1 cellular context compared by ENCODE assay signal in the genomic region with DNA sequence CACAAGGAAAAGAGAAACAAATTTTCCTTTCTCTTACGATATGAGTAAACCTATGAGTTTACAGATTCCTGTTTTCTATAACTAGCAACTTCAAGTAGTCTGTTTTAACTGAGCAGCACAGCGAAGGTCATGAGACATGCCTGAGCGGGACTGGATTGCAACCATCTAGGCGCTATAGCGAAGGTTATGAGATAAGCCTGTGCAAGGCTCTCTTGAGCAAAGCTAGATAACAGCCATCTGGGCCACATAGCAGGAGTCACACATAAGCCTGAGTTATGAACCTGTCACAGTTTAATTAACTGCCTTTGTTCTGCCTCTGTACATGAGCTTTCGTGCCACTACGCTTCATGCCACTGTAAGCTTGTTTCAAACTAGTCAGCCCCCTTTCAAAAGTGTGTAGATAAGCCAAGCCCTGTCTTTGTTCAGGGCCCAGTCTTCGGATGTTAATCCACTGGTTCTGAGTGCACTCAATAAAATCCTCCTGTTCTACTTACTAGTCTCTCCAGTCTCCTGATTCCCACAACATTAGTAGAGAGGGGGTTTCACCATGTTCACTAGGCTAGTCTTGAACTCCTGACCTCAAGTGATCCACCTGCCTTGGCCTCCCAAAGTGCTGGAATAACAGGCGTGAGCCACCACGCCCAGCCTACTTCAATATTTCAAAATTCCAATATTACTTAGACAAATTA.
TF ChIP-seq lines count a peak whose summit lies in the region.

No MANE protein-coding gene starts in this region.

TF ChIP-seq in HEK293, 187 proteins besides CTCF, POLR2A, EP300 and RAD21 (continued from another document):
- peak; percentile 92; the same call in 1 of the 2 replicates for TF ChIP-seq TRIM28 (IDR thresholded peaks at IDR 0.05; ENCODE audit: borderline replicate concordance, low read length)
- no peak for TF ChIP-seq ZNF48 (tag by site-specific recombination; IDR thresholded peaks at IDR 0.05)
- 0 out of 2 replicates have a peak, but pooled peaks have one; percentile 46 for TF ChIP-seq ZNF169 (tag by site-specific recombination; IDR thresholded peaks at IDR 0.05)
- TF ChIP-seq ZNF350 (tag by site-specific recombination; IDR thresholded peaks at IDR 0.05) = peak; percentile 62; the same call in 1 of the 2 replicates
- TF ChIP-seq, protein P1, sequence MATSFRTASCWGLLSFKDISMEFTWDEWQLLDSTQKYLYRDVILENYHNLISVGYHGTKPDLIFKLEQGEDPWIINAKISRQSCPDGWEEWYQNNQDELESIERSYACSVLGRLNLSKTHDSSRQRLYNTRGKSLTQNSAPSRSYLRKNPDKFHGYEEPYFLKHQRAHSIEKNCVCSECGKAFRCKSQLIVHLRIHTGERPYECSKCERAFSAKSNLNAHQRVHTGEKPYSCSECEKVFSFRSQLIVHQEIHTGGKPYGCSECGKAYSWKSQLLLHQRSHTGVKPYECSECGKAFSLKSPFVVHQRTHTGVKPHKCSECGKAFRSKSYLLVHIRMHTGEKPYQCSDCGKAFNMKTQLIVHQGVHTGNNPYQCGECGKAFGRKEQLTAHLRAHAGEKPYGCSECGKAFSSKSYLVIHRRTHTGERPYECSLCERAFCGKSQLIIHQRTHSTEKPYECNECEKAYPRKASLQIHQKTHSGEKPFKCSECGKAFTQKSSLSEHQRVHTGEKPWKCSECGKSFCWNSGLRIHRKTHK (tag by site-specific recombination; IDR thresholded peaks at IDR 0.05) = 0 out of 2 replicates have a peak, but pooled peaks have one; percentile 21
- TF ChIP-seq YY2 (tag by site-specific recombination; IDR thresholded peaks at IDR 0.05) = no peak
- 0 out of 2 replicates have a peak, but pooled peaks have one; percentile 32 for TF ChIP-seq ZNF610 (tag by site-specific recombination; IDR thresholded peaks at IDR 0.05; ENCODE audit: borderline replicate concordance)
- TF ChIP-seq, protein P2, sequence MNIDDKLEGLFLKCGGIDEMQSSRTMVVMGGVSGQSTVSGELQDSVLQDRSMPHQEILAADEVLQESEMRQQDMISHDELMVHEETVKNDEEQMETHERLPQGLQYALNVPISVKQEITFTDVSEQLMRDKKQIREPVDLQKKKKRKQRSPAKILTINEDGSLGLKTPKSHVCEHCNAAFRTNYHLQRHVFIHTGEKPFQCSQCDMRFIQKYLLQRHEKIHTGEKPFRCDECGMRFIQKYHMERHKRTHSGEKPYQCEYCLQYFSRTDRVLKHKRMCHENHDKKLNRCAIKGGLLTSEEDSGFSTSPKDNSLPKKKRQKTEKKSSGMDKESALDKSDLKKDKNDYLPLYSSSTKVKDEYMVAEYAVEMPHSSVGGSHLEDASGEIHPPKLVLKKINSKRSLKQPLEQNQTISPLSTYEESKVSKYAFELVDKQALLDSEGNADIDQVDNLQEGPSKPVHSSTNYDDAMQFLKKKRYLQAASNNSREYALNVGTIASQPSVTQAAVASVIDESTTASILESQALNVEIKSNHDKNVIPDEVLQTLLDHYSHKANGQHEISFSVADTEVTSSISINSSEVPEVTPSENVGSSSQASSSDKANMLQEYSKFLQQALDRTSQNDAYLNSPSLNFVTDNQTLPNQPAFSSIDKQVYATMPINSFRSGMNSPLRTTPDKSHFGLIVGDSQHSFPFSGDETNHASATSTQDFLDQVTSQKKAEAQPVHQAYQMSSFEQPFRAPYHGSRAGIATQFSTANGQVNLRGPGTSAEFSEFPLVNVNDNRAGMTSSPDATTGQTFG (tag by site-specific recombination; IDR thresholded peaks at IDR 0.05; ENCODE audit: borderline replicate concordance) = 0 out of 2 replicates have a peak, but pooled peaks have one; percentile 21
- TF ChIP-seq, protein P3, sequence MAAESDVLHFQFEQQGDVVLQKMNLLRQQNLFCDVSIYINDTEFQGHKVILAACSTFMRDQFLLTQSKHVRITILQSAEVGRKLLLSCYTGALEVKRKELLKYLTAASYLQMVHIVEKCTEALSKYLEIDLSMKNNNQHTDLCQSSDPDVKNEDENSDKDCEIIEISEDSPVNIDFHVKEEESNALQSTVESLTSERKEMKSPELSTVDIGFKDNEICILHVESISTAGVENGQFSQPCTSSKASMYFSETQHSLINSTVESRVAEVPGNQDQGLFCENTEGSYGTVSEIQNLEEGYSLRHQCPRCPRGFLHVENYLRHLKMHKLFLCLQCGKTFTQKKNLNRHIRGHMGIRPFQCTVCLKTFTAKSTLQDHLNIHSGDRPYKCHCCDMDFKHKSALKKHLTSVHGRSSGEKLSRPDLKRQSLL (tag by site-specific recombination; IDR thresholded peaks at IDR 0.05) = no peak
- TF ChIP-seq GLI4 (tag by site-specific recombination; IDR thresholded peaks at IDR 0.05) = no peak
- TF ChIP-seq ZNF501 (tag by site-specific recombination; IDR thresholded peaks at IDR 0.05) = no peak
- no peak for TF ChIP-seq ZNF366 (tag by site-specific recombination; conservative IDR thresholded peaks at IDR 0.05)
- no peak for TF ChIP-seq ZNF133 (tag by site-specific recombination; IDR thresholded peaks at IDR 0.05)
- TF ChIP-seq, protein P4, sequence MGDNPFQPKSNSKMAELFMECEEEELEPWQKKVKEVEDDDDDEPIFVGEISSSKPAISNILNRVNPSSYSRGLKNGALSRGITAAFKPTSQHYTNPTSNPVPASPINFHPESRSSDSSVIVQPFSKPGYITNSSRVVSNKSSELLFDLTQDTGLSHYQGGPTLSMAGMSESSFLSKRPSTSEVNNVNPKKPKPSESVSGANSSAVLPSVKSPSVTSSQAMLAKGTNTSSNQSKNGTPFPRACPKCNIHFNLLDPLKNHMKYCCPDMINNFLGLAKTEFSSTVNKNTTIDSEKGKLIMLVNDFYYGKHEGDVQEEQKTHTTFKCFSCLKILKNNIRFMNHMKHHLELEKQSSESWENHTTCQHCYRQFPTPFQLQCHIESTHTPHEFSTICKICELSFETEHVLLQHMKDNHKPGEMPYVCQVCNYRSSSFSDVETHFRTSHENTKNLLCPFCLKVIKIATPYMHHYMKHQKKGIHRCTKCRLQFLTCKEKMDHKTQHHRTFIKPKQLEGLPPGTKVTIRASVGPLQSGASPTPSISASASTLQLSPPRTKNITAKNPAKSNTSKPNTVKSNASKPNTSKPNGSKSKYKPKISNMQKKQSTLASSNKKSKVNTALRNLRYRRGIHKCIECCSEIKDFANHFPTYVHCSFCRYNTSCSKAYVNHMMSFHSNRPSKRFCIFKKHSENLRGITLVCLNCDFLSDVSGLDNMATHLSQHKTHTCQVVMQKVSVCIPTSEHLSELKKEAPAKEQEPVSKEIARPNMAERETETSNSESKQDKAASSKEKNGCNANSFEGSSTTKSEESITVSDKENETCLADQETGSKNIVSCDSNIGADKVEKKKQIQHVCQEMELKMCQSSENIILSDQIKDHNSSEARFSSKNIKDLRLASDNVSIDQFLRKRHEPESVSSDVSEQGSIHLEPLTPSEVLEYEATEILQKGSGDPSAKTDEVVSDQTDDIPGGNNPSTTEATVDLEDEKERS (tag by site-specific recombination; IDR thresholded peaks at IDR 0.05) = peak; percentile 89
- TF ChIP-seq ZNF626 (tag by site-specific recombination; IDR thresholded peaks at IDR 0.05) = peak; percentile 97
- TF ChIP-seq SCRT1 (tag by site-specific recombination; IDR thresholded peaks at IDR 0.05; ENCODE audit: borderline replicate concordance) = no peak
- TF ChIP-seq, protein P5, sequence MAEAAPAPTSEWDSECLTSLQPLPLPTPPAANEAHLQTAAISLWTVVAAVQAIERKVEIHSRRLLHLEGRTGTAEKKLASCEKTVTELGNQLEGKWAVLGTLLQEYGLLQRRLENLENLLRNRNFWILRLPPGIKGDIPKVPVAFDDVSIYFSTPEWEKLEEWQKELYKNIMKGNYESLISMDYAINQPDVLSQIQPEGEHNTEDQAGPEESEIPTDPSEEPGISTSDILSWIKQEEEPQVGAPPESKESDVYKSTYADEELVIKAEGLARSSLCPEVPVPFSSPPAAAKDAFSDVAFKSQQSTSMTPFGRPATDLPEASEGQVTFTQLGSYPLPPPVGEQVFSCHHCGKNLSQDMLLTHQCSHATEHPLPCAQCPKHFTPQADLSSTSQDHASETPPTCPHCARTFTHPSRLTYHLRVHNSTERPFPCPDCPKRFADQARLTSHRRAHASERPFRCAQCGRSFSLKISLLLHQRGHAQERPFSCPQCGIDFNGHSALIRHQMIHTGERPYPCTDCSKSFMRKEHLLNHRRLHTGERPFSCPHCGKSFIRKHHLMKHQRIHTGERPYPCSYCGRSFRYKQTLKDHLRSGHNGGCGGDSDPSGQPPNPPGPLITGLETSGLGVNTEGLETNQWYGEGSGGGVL (tag by site-specific recombination; IDR thresholded peaks at IDR 0.05) = no peak
- no peak for TF ChIP-seq ZNF629 (tag by site-specific recombination; IDR thresholded peaks at IDR 0.05)
- TF ChIP-seq SETDB1 (IDR thresholded peaks at IDR 0.05; ENCODE audit: insufficient read length, low read length) = peak; percentile 95
- TF ChIP-seq ZSCAN30 (tag by site-specific recombination; IDR thresholded peaks at IDR 0.05) = peak; percentile 59; the same call in 1 of the 2 replicates
- TF ChIP-seq, protein P6, sequence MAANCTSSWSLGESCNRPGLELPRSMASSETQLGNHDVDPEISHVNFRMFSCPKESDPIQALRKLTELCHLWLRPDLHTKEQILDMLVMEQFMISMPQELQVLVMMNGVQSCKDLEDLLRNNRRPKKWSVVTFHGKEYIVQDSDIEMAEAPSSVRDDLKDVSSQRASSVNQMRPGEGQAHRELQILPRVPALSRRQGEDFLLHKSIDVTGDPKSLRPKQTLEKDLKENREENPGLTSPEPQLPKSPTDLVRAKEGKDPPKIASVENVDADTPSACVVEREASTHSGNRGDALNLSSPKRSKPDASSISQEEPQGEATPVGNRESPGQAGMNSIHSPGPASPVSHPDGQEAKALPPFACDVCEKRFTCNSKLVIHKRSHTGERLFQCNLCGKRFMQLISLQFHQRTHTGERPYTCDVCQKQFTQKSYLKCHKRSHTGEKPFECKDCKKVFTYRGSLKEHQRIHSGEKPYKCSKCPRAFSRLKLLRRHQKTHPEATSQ (tag by site-specific recombination; IDR thresholded peaks at IDR 0.05) = no peak
- no peak for TF ChIP-seq BCL11A (tag by site-specific recombination; IDR thresholded peaks at IDR 0.05; ENCODE audit: low read depth)
